Comparison of ENCODE assay signal across 22 cellular contexts in genomic region chr1:113895084-113895483, GRCh38. TPM values are rescaled to one million over a fixed set of nuclear protein-coding genes. Genes with fewer than 3 reads are reported as not detected.
DNase-seq lines count a peak whose midpoint lies in the region; ATAC-seq, FAIRE-seq and TF ChIP-seq lines count a peak whose summit lies in the region.
"Had no signal": no experiment of that assay in that cellular context is flagged by ENCODE, and none has a peak within 500 bp of the region (broad histone marks: within the 10 kb centered on the region; RNA-seq: fewer than 3 reads in every experiment).

No MANE protein-coding gene starts in this region.

- H2AFZ ChIP-seq in K562 (ENCODE audit: low read depth, low read length), result no peak overlapping the region
- no peak overlapping the region for H2AFZ ChIP-seq in GM23338

- TSS peak; percentile 21 for BruUV-seq in K562 (replicated peaks; lab: Mats Ljungman, UMichigan)

- 92% methylated on average over 6 of the region's 6 CpGs for WGBS in K562 (ENCODE audit: insufficient coverage, low coverage, missing lambda C conversion rate)

- peaks cover 41 to 42% of the 10 kb centered on the region in 2 donors for H3K4me1 Mint-ChIP-seq in natural killer cell
- peaks cover 25 to 32% of the 10 kb centered on the region in 2 donors for H3K4me1 Mint-ChIP-seq in natural killer cell treated with Interleukin-12 subunit alpha and Interleukin-12 subunit beta and Interleukin-15 and Interleukin-18, amount 100 ng/mL, for 72 hours (ENCODE audit: low read depth in 2 of 2)
- peaks cover 9 to 33% (median 19%) of the 10 kb centered on the region in 7 donors for H3K4me1 Mint-ChIP-seq in naive thymus-derived CD4-positive, alpha-beta T cell
- no peaks in the 10 kb centered on the region for H3K4me1 Mint-ChIP-seq in GM23338

- no peaks in the 10 kb centered on the region for H3K79me2 ChIP-seq in K562 (ENCODE audit: control insufficient read depth, insufficient read depth, low read length)
- no peaks in the 10 kb centered on the region for H3K79me2 ChIP-seq in GM23338 (replicated peaks; ENCODE audit: insufficient read depth)

- POLR2A ChIA-PET in K562 (lab: Yijun Ruan, JAX), result interaction anchor here (0.9 to 2.5 kb wide), 4 partner anchors 9 to 26 kb away, joined by 4 to 8 read pairs (median 5); partner anchors contain the start of genes AP4B1 and DCLRE1B
- POLR2A ChIA-PET in naive thymus-derived CD4-positive, alpha-beta T cell (lab: Charles Lee), result interaction anchor here (1.1 kb wide), 1 partner anchor 16 kb away, joined by 5 read pairs; no protein-coding TSS in a partner anchor

- TF ChIP-seq RAD21 in K562 (CRISPR knock-in tag; conservative IDR thresholded peaks at IDR 0.05 in 1 of 2, IDR thresholded peaks at IDR 0.05 in 1 of 2), result no peak

- H4K20me1 ChIP-seq in K562 (replicated peaks; ENCODE audit: control insufficient read depth, insufficient read depth, low read length) (no peaks in the 10 kb centered on the region), GM23338 (replicated peaks; ENCODE audit: insufficient read depth) (no peaks in the 10 kb centered on the region)

- H3K27me3 ChIP-seq in K562 (ENCODE audit: control insufficient read depth in 2 of 2, insufficient read depth in 2 of 2, low read length in 2 of 2) (no peaks in the 10 kb centered on the region), GM23338 (ENCODE audit: insufficient read depth) (no peaks in the 10 kb centered on the region)
- no peaks in the 10 kb centered on the region for H3K27me3 ChIP-seq in naive thymus-derived CD4-positive, alpha-beta T cell (ENCODE audit: control insufficient read depth in 2 of 2, insufficient read depth in 2 of 2, low read length in 2 of 2)
- H3K27me3 ChIP-seq: Peyer's patch, SJSA1 had no signal

- H3K4me3 ChIP-seq in K562 (no peak overlapping the region), GM23338 (no peak overlapping the region)
- H3K4me3 ChIP-seq in naive thymus-derived CD4-positive, alpha-beta T cell (ENCODE audit: low read length), result no peak overlapping the region
- H3K4me3 ChIP-seq: Peyer's patch, SJSA1 had no signal

- H3K27ac Mint-ChIP-seq in natural killer cell, result peak overlapping the region; percentile 67 to 68
- no peak overlapping the region for H3K27ac Mint-ChIP-seq in natural killer cell treated with Interleukin-12 subunit alpha and Interleukin-12 subunit beta and Interleukin-15 and Interleukin-18, amount 100 ng/mL, for 72 hours
- peak overlapping the region in 6 of 9 donors; percentile 18 to 84 (median 69) for H3K27ac Mint-ChIP-seq in naive thymus-derived CD4-positive, alpha-beta T cell
- H3K27ac Mint-ChIP-seq in GM23338, result no peak overlapping the region

- TF ChIP-seq CTCF in natural killer cell (IDR thresholded peaks at IDR 0.05) (no peak), K562 (IDR thresholded peaks at IDR 0.05 in 2 of 3, conservative IDR thresholded peaks at IDR 0.05 in 1 of 3; ENCODE audit: insufficient read depth in 2 of 3, low read depth in 1 of 3, low read length in 3 of 3) (no peak), GM23338 (conservative IDR thresholded peaks at IDR 0.05; ENCODE audit: low read depth in 2 of 2) (no peak)

- peaks cover 46% of the 10 kb centered on the region for H3K36me3 Mint-ChIP-seq in natural killer cell
- H3K36me3 Mint-ChIP-seq in natural killer cell treated with Interleukin-12 subunit alpha and Interleukin-12 subunit beta and Interleukin-15 and Interleukin-18, amount 100 ng/mL, for 72 hours, result peaks cover 32% of the 10 kb centered on the region
- H3K36me3 Mint-ChIP-seq in naive thymus-derived CD4-positive, alpha-beta T cell, result peaks cover 12 to 61% (median 35%) of the 10 kb centered on the region in 5 donors
- H3K36me3 Mint-ChIP-seq in GM23338 (ENCODE audit: low read depth), result peaks cover 10% of the 10 kb centered on the region; the same call in 1 of the 3 replicates

- no peaks in the 10 kb centered on the region for H3F3A ChIP-seq in GM23338 (replicated peaks; ENCODE audit: low read depth)

- FAIRE-seq in K562 (lab: Jason Lieb, UNC), result no peak
- FAIRE-seq: G401.6 had no signal

- in situ Hi-C loops in K562 (cut with MboI), result no loop called here

- DNase-seq in natural killer cell, result no peak
- no peak for DNase-seq in natural killer cell treated with Interleukin-12 subunit alpha and Interleukin-12 subunit beta and Interleukin-15 and Interleukin-18, amount 100 ng/mL, for 72 hours (ENCODE audit: low spot score)
- DNase-seq in K562 (ENCODE audit: extremely low read depth in 1 of 4, low spot score in 3 of 4), result no peak
- no peak for DNase-seq in naive thymus-derived CD4-positive, alpha-beta T cell
- DNase-seq in GM23338 (ENCODE audit: low spot score), result no peak
- DNase-seq: ACHN, COR-L47, DMS 273 treated with DMSO at 0.1 percent for 48 hours, DND-41, HCEC 1CT, NCI-H1092, NCI-H146, NCI-H2029 treated with DMSO at 0.1 percent for 48 hours, NCI-H2171 treated with DMSO at 0.1 percent for 48 hours, NCI-H446 treated with DMSO at 0.1 percent for 48 hours, NCI-H69, Peyer's patch had no signal

- no peak overlapping the region for H3K27ac ChIP-seq in K562 (ENCODE audit: extremely low read depth, low read depth, low read length)
- no peak overlapping the region for H3K27ac ChIP-seq in naive thymus-derived CD4-positive, alpha-beta T cell (ENCODE audit: low read depth, low read length)
- H3K27ac ChIP-seq in GM23338 (ENCODE audit: low read depth), result no peak overlapping the region
- H3K27ac ChIP-seq: Peyer's patch, SJSA1 had no signal

- no peak for ATAC-seq in natural killer cell
- ATAC-seq in natural killer cell treated with Interleukin-12 subunit alpha and Interleukin-12 subunit beta and Interleukin-15 and Interleukin-18, amount 100 ng/mL, for 72 hours, result no peak
- ATAC-seq in K562, result no peak
- ATAC-seq in naive thymus-derived CD4-positive, alpha-beta T cell, result no peak
- ATAC-seq in GM19397 (IDR thresholded peaks at IDR 0.05; ENCODE audit: unreplicated experiment), result no peak
- no peak for ATAC-seq in GM19395 (IDR thresholded peaks at IDR 0.05; ENCODE audit: unreplicated experiment)
- no peak for ATAC-seq in GM23338

- H3K4me3 Mint-ChIP-seq in natural killer cell (no peak overlapping the region), GM23338 (no peak overlapping the region)
- no peak overlapping the region for H3K4me3 Mint-ChIP-seq in natural killer cell treated with Interleukin-12 subunit alpha and Interleukin-12 subunit beta and Interleukin-15 and Interleukin-18, amount 100 ng/mL, for 72 hours
- H3K4me3 Mint-ChIP-seq in naive thymus-derived CD4-positive, alpha-beta T cell, result no peak overlapping the region

- TF ChIP-seq EP300 in K562 (IDR thresholded peaks at IDR 0.05; ENCODE audit: low read length), result no peak

- H3K9me3 ChIP-seq in K562 (replicated peaks; ENCODE audit: control insufficient read depth, insufficient read depth, low read depth, low read length), result no peaks in the 10 kb centered on the region
- no peaks in the 10 kb centered on the region for H3K9me3 ChIP-seq in naive thymus-derived CD4-positive, alpha-beta T cell (ENCODE audit: control insufficient read depth in 2 of 3, low read length in 3 of 3)
- H3K9me3 ChIP-seq: Peyer's patch, SJSA1 had no signal

- intact Hi-C loops in natural killer cell (cut with micrococcal nuclease), result no loop called here
- intact Hi-C loops in K562 (cut with micrococcal nuclease), result no loop called here
- intact Hi-C loops in naive thymus-derived CD4-positive, alpha-beta T cell (cut with micrococcal nuclease), result no loop called here

- no peaks in the 10 kb centered on the region for H3K4me1 ChIP-seq in K562 (replicated peaks in 1 of 2; ENCODE audit: control insufficient read depth in 2 of 2, insufficient read depth in 2 of 2, low read length in 2 of 2)
- no peaks in the 10 kb centered on the region for H3K4me1 ChIP-seq in naive thymus-derived CD4-positive, alpha-beta T cell (ENCODE audit: control insufficient read depth in 2 of 2, insufficient read depth in 2 of 2, low read length in 2 of 2)
- H3K4me1 ChIP-seq in GM23338 (ENCODE audit: insufficient read depth), result no peaks in the 10 kb centered on the region
- H3K4me1 ChIP-seq: SJSA1 had no signal

- H3K9me3 Mint-ChIP-seq in natural killer cell (no peaks in the 10 kb centered on the region), GM23338 (no peaks in the 10 kb centered on the region)
- no peaks in the 10 kb centered on the region for H3K9me3 Mint-ChIP-seq in natural killer cell treated with Interleukin-12 subunit alpha and Interleukin-12 subunit beta and Interleukin-15 and Interleukin-18, amount 100 ng/mL, for 72 hours
- H3K9me3 Mint-ChIP-seq in naive thymus-derived CD4-positive, alpha-beta T cell, result peaks cover 0 to 2% (median 0%) of the 10 kb centered on the region in 11 donors

- H3K4me2 ChIP-seq in K562 (ENCODE audit: insufficient read depth, low read length) (no peak overlapping the region), GM23338 (no peak overlapping the region)

- no peak for TF ChIP-seq POLR2A in K562 (conservative IDR thresholded peaks at IDR 0.05)

- CTCF ChIA-PET in K562 (lab: Yijun Ruan, JAX; ENCODE audit: low intra/inter-chr PET ratio), result no interaction called here
- CTCF ChIA-PET in naive thymus-derived CD4-positive, alpha-beta T cell (lab: Charles Lee), result no interaction called here

- H3K9me2 ChIP-seq in GM23338 (ENCODE audit: insufficient read depth), result no peaks in the 10 kb centered on the region

- no peaks in the 10 kb centered on the region for H3K9me1 ChIP-seq in K562 (ENCODE audit: control insufficient read depth, insufficient read depth, low read length)

- H3K36me3 ChIP-seq in K562 (ENCODE audit: control insufficient read depth, insufficient read depth, low read length) (peaks cover 51% of the 10 kb centered on the region), GM23338 (ENCODE audit: insufficient read depth) (no peaks in the 10 kb centered on the region)
- H3K36me3 ChIP-seq in naive thymus-derived CD4-positive, alpha-beta T cell (ENCODE audit: control insufficient read depth in 2 of 3, insufficient read depth in 3 of 3, low read length in 3 of 3), result peaks cover 12 to 57% (median 27%) of the 10 kb centered on the region in 3 experiments

- no peaks in the 10 kb centered on the region for H3K27me3 Mint-ChIP-seq in natural killer cell (ENCODE audit: low read depth in 2 of 2)
- no peaks in the 10 kb centered on the region for H3K27me3 Mint-ChIP-seq in natural killer cell treated with Interleukin-12 subunit alpha and Interleukin-12 subunit beta and Interleukin-15 and Interleukin-18, amount 100 ng/mL, for 72 hours
- H3K27me3 Mint-ChIP-seq in naive thymus-derived CD4-positive, alpha-beta T cell, result no peaks in the 10 kb centered on the region
- no peaks in the 10 kb centered on the region for H3K27me3 Mint-ChIP-seq in GM23338 (ENCODE audit: insufficient read depth, low read depth, poor library complexity)

- H3K9ac ChIP-seq in K562 (ENCODE audit: insufficient read depth in 1 of 2, low read depth in 2 of 2, low read length in 2 of 2), result no peak overlapping the region

RNA-seq across cellular contexts. Expression of gene BCL2L15, which starts 7.7 kb away (rescaled TPM):
- total RNA-seq in natural killer cell (1 to 10 TPM in 2 of 3 donors, under 1 TPM in 1; 0.88 to 2.1 (median 1.5) TPM), K562 (2014; rRNA removed) (0.09 and 0.12 TPM in 2 replicates), K562 (2014; rRNA removed; fragmentation: Illumina TruSeq; extraction: Trizol) (0.32 and 0.33 TPM in 2 replicates), K562 (2015; rRNA removed; fragmentation: Illumina TruSeq; extraction: Trizol) (0.19 and 0.36 TPM in 2 replicates), K562 (2021) (0.09 and 0.72 TPM in 2 replicates)
- 1 to 10 TPM; 1.3 to 3.0 TPM for total RNA-seq in natural killer cell treated with Interleukin-12 subunit alpha and Interleukin-12 subunit beta and Interleukin-15 and Interleukin-18, amount 100 ng/mL, for 72 hours
- 1.4 and 2.8 TPM in 2 replicates for total RNA-seq in K562 (2011; cell fraction: chromatin; rRNA removed; ENCODE audit: low replicate concordance)
- 0.53 and 0.67 TPM in 2 replicates for total RNA-seq in K562 (2011; cell fraction: nucleolus; rRNA removed)
- total RNA-seq in K562 (2011; cell fraction: nucleoplasm; rRNA removed), result 0.95 and 2.5 TPM in 2 replicates
- polyA plus RNA-seq in K562 (2011; rRNA removed) (0.25 and 0.74 TPM in 2 replicates), K562 (2014; fragmentation: Illumina TruSeq; extraction: Trizol) (0.06 and 0.26 TPM in 2 replicates), K562 (2014; fragmentation: Nextera tagmentation; extraction: Ambion mirVana) (under 1 TPM in 1 of 2 experiments, not detected in 1; 0.42 TPM), K562 (2014; rRNA removed) (0.32 and 0.78 TPM in 2 replicates), GM23338 (2016; fragmentation: Nextera tagmentation; extraction: Ambion mirVana) (0.40 TPM in 1 of 2 replicates, not detected in the other)
- 0.10 and 0.15 TPM in 2 replicates for polyA plus RNA-seq in K562 (2011; cell fraction: cytosol; rRNA removed)
- polyA plus RNA-seq in K562 (2011; cell fraction: nucleus; rRNA removed), result 0.85 and 1.2 TPM in 2 replicates
- polyA plus RNA-seq in K562 (2012), result 0.20 and 0.43 TPM in 2 replicates
- 0.48 and 1.2 TPM in 2 replicates for polyA minus RNA-seq in K562 (2011; rRNA and poly(A)+ RNA removed)
- polyA minus RNA-seq in K562 (2011; cell fraction: cytosol; rRNA and poly(A)+ RNA removed), result not detected in 2 replicates
- 0.33 and 0.40 TPM in 2 replicates for polyA minus RNA-seq in K562 (2011; cell fraction: nucleus; rRNA and poly(A)+ RNA removed)
- total RNA-seq in naive thymus-derived CD4-positive, alpha-beta T cell, result 1 to 10 TPM; 1.1 to 7.5 (median 1.6) TPM
- under 1 TPM in 1 of 2 donors, not detected in 1; 0.60 TPM for polyA plus RNA-seq in naive thymus-derived CD4-positive, alpha-beta T cell
- 0.78 TPM in 1 of 2 replicates, not detected in the other for total RNA-seq in GM23338 (2014; rRNA removed; shearing (Covaris generic))
- total RNA-seq: M059J had no signal

RNA-seq across cellular contexts. Expression of gene AP4B1, which starts 9.5 kb away (rescaled TPM):
- 10 to 100 TPM; 64.0 to 78.7 (median 77.6) TPM for total RNA-seq in natural killer cell
- total RNA-seq in natural killer cell treated with Interleukin-12 subunit alpha and Interleukin-12 subunit beta and Interleukin-15 and Interleukin-18, amount 100 ng/mL, for 72 hours, result 10 to 100 TPM; 40.4 to 76.0 TPM
- 103 and 194 TPM in 2 replicates for total RNA-seq in K562 (2011; cell fraction: chromatin; rRNA removed; ENCODE audit: low replicate concordance)
- total RNA-seq in K562 (2011; cell fraction: nucleolus; rRNA removed), result 47.9 and 67.8 TPM in 2 replicates
- total RNA-seq in K562 (2011; cell fraction: nucleoplasm; rRNA removed), result 93.6 and 108 TPM in 2 replicates
- 15.8 and 20.2 TPM in 2 replicates for total RNA-seq in K562 (2014; rRNA removed)
- total RNA-seq in K562 (2014; rRNA removed; fragmentation: Illumina TruSeq; extraction: Trizol), result 24.6 and 30.4 TPM in 2 replicates
- total RNA-seq in K562 (2015; rRNA removed; fragmentation: Illumina TruSeq; extraction: Trizol), result 21.2 and 21.7 TPM in 2 replicates
- 22.2 and 23.8 TPM in 2 replicates for total RNA-seq in K562 (2021)
- polyA plus RNA-seq in K562 (2011; rRNA removed), result 36.5 and 37.3 TPM in 2 replicates
- 11.8 and 29.3 TPM in 2 replicates for polyA plus RNA-seq in K562 (2011; cell fraction: cytosol; rRNA removed)
- 66.6 and 88.6 TPM in 2 replicates for polyA plus RNA-seq in K562 (2011; cell fraction: nucleus; rRNA removed)
- 19.7 and 20.1 TPM in 2 replicates for polyA plus RNA-seq in K562 (2012)
- polyA plus RNA-seq in K562 (2014; fragmentation: Illumina TruSeq; extraction: Trizol), result 26.7 and 28.5 TPM in 2 replicates
- polyA plus RNA-seq in K562 (2014; fragmentation: Nextera tagmentation; extraction: Ambion mirVana), result 10 to 100 TPM; 21.9 to 28.2 TPM
- polyA plus RNA-seq in K562 (2014; rRNA removed), result 26.1 and 32.0 TPM in 2 replicates
- 47.9 and 53.5 TPM in 2 replicates for polyA minus RNA-seq in K562 (2011; rRNA and poly(A)+ RNA removed)
- polyA minus RNA-seq in K562 (2011; cell fraction: cytosol; rRNA and poly(A)+ RNA removed), result 15.7 and 16.8 TPM in 2 replicates
- 24.4 and 47.7 TPM in 2 replicates for polyA minus RNA-seq in K562 (2011; cell fraction: nucleus; rRNA and poly(A)+ RNA removed)
- 10 to 100 TPM; 50.8 to 75.4 (median 65.0) TPM for total RNA-seq in naive thymus-derived CD4-positive, alpha-beta T cell
- polyA plus RNA-seq in naive thymus-derived CD4-positive, alpha-beta T cell, result 10 to 100 TPM; 13.7 to 15.6 TPM
- 12.7 and 13.4 TPM in 2 replicates for total RNA-seq in GM23338 (2014; rRNA removed; shearing (Covaris generic))
- polyA plus RNA-seq in GM23338 (2016; fragmentation: Nextera tagmentation; extraction: Ambion mirVana), result 4.4 and 7.5 TPM in 2 replicates

RNA-seq across cellular contexts. Expression of gene DCLRE1B, which starts 10.0 kb away (rescaled TPM):
- total RNA-seq in natural killer cell, result 1 to 10 TPM; 5.5 to 6.8 (median 5.9) TPM
- 10 to 100 TPM; 12.6 to 22.0 TPM for total RNA-seq in natural killer cell treated with Interleukin-12 subunit alpha and Interleukin-12 subunit beta and Interleukin-15 and Interleukin-18, amount 100 ng/mL, for 72 hours
- total RNA-seq in K562 (2011; cell fraction: chromatin; rRNA removed; ENCODE audit: low replicate concordance), result 9.0 and 11.8 TPM in 2 replicates
- 8.8 and 8.9 TPM in 2 replicates for total RNA-seq in K562 (2011; cell fraction: nucleolus; rRNA removed)
- total RNA-seq in K562 (2011; cell fraction: nucleoplasm; rRNA removed), result 8.4 and 10.4 TPM in 2 replicates
- 10.6 and 15.8 TPM in 2 replicates for total RNA-seq in K562 (2014; rRNA removed)
- 17.2 and 19.2 TPM in 2 replicates for total RNA-seq in K562 (2014; rRNA removed; fragmentation: Illumina TruSeq; extraction: Trizol)
- 22.6 and 22.9 TPM in 2 replicates for total RNA-seq in K562 (2015; rRNA removed; fragmentation: Illumina TruSeq; extraction: Trizol)
- 22.8 and 23.7 TPM in 2 replicates for total RNA-seq in K562 (2021)
- polyA plus RNA-seq in K562 (2011; rRNA removed), result 11.0 and 11.7 TPM in 2 replicates
- polyA plus RNA-seq in K562 (2011; cell fraction: cytosol; rRNA removed), result 13.7 and 18.9 TPM in 2 replicates
- 6.8 and 10.7 TPM in 2 replicates for polyA plus RNA-seq in K562 (2011; cell fraction: nucleus; rRNA removed)
- polyA plus RNA-seq in K562 (2012), result 14.8 and 17.9 TPM in 2 replicates
- 25.9 and 28.8 TPM in 2 replicates for polyA plus RNA-seq in K562 (2014; fragmentation: Illumina TruSeq; extraction: Trizol)
- 10 to 100 TPM; 12.4 to 22.2 TPM for polyA plus RNA-seq in K562 (2014; fragmentation: Nextera tagmentation; extraction: Ambion mirVana)
- polyA plus RNA-seq in K562 (2014; rRNA removed), result 14.9 and 18.0 TPM in 2 replicates
- 14.5 and 14.7 TPM in 2 replicates for polyA minus RNA-seq in K562 (2011; rRNA and poly(A)+ RNA removed)
- polyA minus RNA-seq in K562 (2011; cell fraction: cytosol; rRNA and poly(A)+ RNA removed), result 10.4 and 16.3 TPM in 2 replicates
- polyA minus RNA-seq in K562 (2011; cell fraction: nucleus; rRNA and poly(A)+ RNA removed), result 5.1 and 7.6 TPM in 2 replicates
- total RNA-seq in naive thymus-derived CD4-positive, alpha-beta T cell, result 10 to 100 TPM in 1 of 5 experiments, 1 to 10 TPM in 4; 4.1 to 13.6 (median 6.9) TPM
- 1 to 10 TPM; 3.7 to 6.8 TPM for polyA plus RNA-seq in naive thymus-derived CD4-positive, alpha-beta T cell
- total RNA-seq in GM23338 (2014; rRNA removed; shearing (Covaris generic)), result 8.7 and 9.7 TPM in 2 replicates
- 6.3 and 6.9 TPM in 2 replicates for polyA plus RNA-seq in GM23338 (2016; fragmentation: Nextera tagmentation; extraction: Ambion mirVana)

RNA-seq across cellular contexts. Expression of gene PTPN22, which starts 23.6 kb away (rescaled TPM):
- 100 to 1,000 TPM in 2 of 3 donors, 10 to 100 TPM in 1; 98.4 to 122 (median 104) TPM for total RNA-seq in natural killer cell
- total RNA-seq in natural killer cell treated with Interleukin-12 subunit alpha and Interleukin-12 subunit beta and Interleukin-15 and Interleukin-18, amount 100 ng/mL, for 72 hours, result 10 to 100 TPM; 24.6 to 26.0 TPM
- total RNA-seq in K562 (2011; cell fraction: chromatin; rRNA removed; ENCODE audit: low replicate concordance), result 0.53 and 0.81 TPM in 2 replicates
- total RNA-seq in K562 (2011; cell fraction: nucleolus; rRNA removed), result 0.17 and 0.79 TPM in 2 replicates
- 0.46 and 1.9 TPM in 2 replicates for total RNA-seq in K562 (2011; cell fraction: nucleoplasm; rRNA removed)
- 0.82 and 1.3 TPM in 2 replicates for total RNA-seq in K562 (2014; rRNA removed)
- 1.9 and 2.0 TPM in 2 replicates for total RNA-seq in K562 (2014; rRNA removed; fragmentation: Illumina TruSeq; extraction: Trizol)
- total RNA-seq in K562 (2015; rRNA removed; fragmentation: Illumina TruSeq; extraction: Trizol), result 4.6 and 5.3 TPM in 2 replicates
- 1.0 and 1.3 TPM in 2 replicates for total RNA-seq in K562 (2021)
- 0.45 and 0.76 TPM in 2 replicates for polyA plus RNA-seq in K562 (2011; rRNA removed)
- 0.09 and 0.47 TPM in 2 replicates for polyA plus RNA-seq in K562 (2011; cell fraction: cytosol; rRNA removed)
- polyA plus RNA-seq in K562 (2011; cell fraction: nucleus; rRNA removed), result 0.77 and 0.98 TPM in 2 replicates
- 2.5 and 7.6 TPM in 2 replicates for polyA plus RNA-seq in K562 (2012)
- 1.9 and 2.3 TPM in 2 replicates for polyA plus RNA-seq in K562 (2014; fragmentation: Illumina TruSeq; extraction: Trizol)
- polyA plus RNA-seq in K562 (2014; fragmentation: Nextera tagmentation; extraction: Ambion mirVana), result 1 to 10 TPM; 1.1 to 1.6 TPM
- polyA plus RNA-seq in K562 (2014; rRNA removed), result 0.95 and 1.4 TPM in 2 replicates
- polyA minus RNA-seq in K562 (2011; rRNA and poly(A)+ RNA removed), result 0.46 and 2.4 TPM in 2 replicates
- 0.64 TPM in 1 of 2 replicates, not detected in the other for polyA minus RNA-seq in K562 (2011; cell fraction: cytosol; rRNA and poly(A)+ RNA removed)
- polyA minus RNA-seq in K562 (2011; cell fraction: nucleus; rRNA and poly(A)+ RNA removed), result 0.81 and 2.4 TPM in 2 replicates
- total RNA-seq in naive thymus-derived CD4-positive, alpha-beta T cell, result 10 to 100 TPM; 22.2 to 76.7 (median 27.5) TPM
- 10 to 100 TPM; 29.7 to 37.9 TPM for polyA plus RNA-seq in naive thymus-derived CD4-positive, alpha-beta T cell
- not detected in 2 replicates for total RNA-seq in GM23338 (2014; rRNA removed; shearing (Covaris generic))
- polyA plus RNA-seq in GM23338 (2016; fragmentation: Nextera tagmentation; extraction: Ambion mirVana), result 0.08 and 0.40 TPM in 2 replicates

RNA-seq across cellular contexts. Expression of gene HIPK1, which starts 34.0 kb away (rescaled TPM):
- total RNA-seq in natural killer cell (100 to 1,000 TPM; 238 to 283 (median 261) TPM), K562 (2014; rRNA removed) (20.2 and 28.3 TPM in 2 replicates), K562 (2014; rRNA removed; fragmentation: Illumina TruSeq; extraction: Trizol) (29.6 and 33.1 TPM in 2 replicates), K562 (2015; rRNA removed; fragmentation: Illumina TruSeq; extraction: Trizol) (28.6 and 29.6 TPM in 2 replicates), K562 (2021) (57.5 and 57.9 TPM in 2 replicates)
- total RNA-seq in natural killer cell treated with Interleukin-12 subunit alpha and Interleukin-12 subunit beta and Interleukin-15 and Interleukin-18, amount 100 ng/mL, for 72 hours, result 100 to 1,000 TPM in 1 of 2 donors, 10 to 100 TPM in 1; 80.6 to 110 TPM
- total RNA-seq in K562 (2011; cell fraction: chromatin; rRNA removed; ENCODE audit: low replicate concordance), result 87.8 and 103 TPM in 2 replicates
- 36.9 and 44.0 TPM in 2 replicates for total RNA-seq in K562 (2011; cell fraction: nucleolus; rRNA removed)
- total RNA-seq in K562 (2011; cell fraction: nucleoplasm; rRNA removed), result 51.7 and 52.1 TPM in 2 replicates
- polyA plus RNA-seq in K562 (2011; rRNA removed) (56.1 and 66.4 TPM in 2 replicates), K562 (2014; fragmentation: Illumina TruSeq; extraction: Trizol) (34.5 and 35.9 TPM in 2 replicates), K562 (2014; fragmentation: Nextera tagmentation; extraction: Ambion mirVana) (10 to 100 TPM in 1 of 2 experiments, 1 to 10 TPM in 1; 10.0 to 10.9 TPM), K562 (2014; rRNA removed) (21.3 and 21.9 TPM in 2 replicates), GM23338 (2016; fragmentation: Nextera tagmentation; extraction: Ambion mirVana) (13.6 and 14.3 TPM in 2 replicates)
- 61.3 and 67.9 TPM in 2 replicates for polyA plus RNA-seq in K562 (2011; cell fraction: cytosol; rRNA removed)
- 83.1 and 90.0 TPM in 2 replicates for polyA plus RNA-seq in K562 (2011; cell fraction: nucleus; rRNA removed)
- 26.4 and 28.7 TPM in 2 replicates for polyA plus RNA-seq in K562 (2012)
- polyA minus RNA-seq in K562 (2011; rRNA and poly(A)+ RNA removed), result 157 and 177 TPM in 2 replicates
- 66.3 and 89.1 TPM in 2 replicates for polyA minus RNA-seq in K562 (2011; cell fraction: cytosol; rRNA and poly(A)+ RNA removed)
- polyA minus RNA-seq in K562 (2011; cell fraction: nucleus; rRNA and poly(A)+ RNA removed), result 27.6 and 55.2 TPM in 2 replicates
- total RNA-seq in naive thymus-derived CD4-positive, alpha-beta T cell, result 100 to 1,000 TPM in 4 of 5 experiments, 10 to 100 TPM in 1; 95.8 to 211 (median 124) TPM
- polyA plus RNA-seq in naive thymus-derived CD4-positive, alpha-beta T cell, result 10 to 100 TPM; 11.8 to 21.3 TPM
- total RNA-seq in GM23338 (2014; rRNA removed; shearing (Covaris generic)), result 44.4 and 47.5 TPM in 2 replicates

Comparison
In these comparisons a context has a peak if more than half of its experiments do, and no peak if none do; other contexts are left out.
1. H3K27ac Mint-ChIP-seq: peak in natural killer cell (2 of 2) and naive thymus-derived CD4-positive, alpha-beta T cell (6 of 9); none in natural killer cell treated with Interleukin-12 subunit alpha and Interleukin-12 subunit beta and Interleukin-15 and Interleukin-18, amount 100 ng/mL, for 72 hours (0 of 2) and GM23338 (single experiment).